Comparison of ENCODE assay signal across 17 cellular contexts in genomic region chr2:158782616-158783015, GRCh38. TPM values are rescaled to one million over a fixed set of nuclear protein-coding genes. Genes with fewer than 3 reads are reported as not detected.
DNase-seq lines count a peak whose midpoint lies in the region; ATAC-seq and TF ChIP-seq lines count a peak whose summit lies in the region.
"Had no signal": no experiment of that assay in that cellular context is flagged by ENCODE, and none has a peak within 500 bp of the region (broad histone marks: within the 10 kb centered on the region; RNA-seq: fewer than 3 reads in every experiment).

No MANE protein-coding gene starts in this region.

- TF ChIP-seq POLR2A in right lobe of liver (IDR thresholded peaks at IDR 0.05): no peak

- H3K9me3 Mint-ChIP-seq in type B pancreatic cell: no peaks in the 10 kb centered on the region

- DNase-seq in AG08395 (ENCODE audit: low spot score) (peak; percentile 35), GM23248 (peak; percentile 73), RPMI7951 (ENCODE audit: low read depth) (peak; percentile 20), foreskin keratinocyte (no peak), right lobe of liver (no peak), HT-29 (ENCODE audit: low spot score) (no peak), NCI-H446 treated with DMSO at 0.1 percent for 48 hours (lab: John Stamatoyannopoulos, UW) (no peak), type B pancreatic cell (ENCODE audit: extremely low spot score, unreplicated experiment) (no peak)
- DNase-seq: NCI-H1417 treated with DMSO at 0.1 percent for 48 hours, NCI-H1930, NCI-H2171, NCI-H748 treated with DMSO at 0.1 percent for 48 hours, PC-9, SW 1271 had no signal

- no peak overlapping the region for H3K4me2 ChIP-seq in GM23248 (ENCODE audit: unreplicated experiment)
- H3K4me2 ChIP-seq: PC-9 had no signal

- no peaks in the 10 kb centered on the region; the same call in 1 of the 2 replicates for H3K9me2 ChIP-seq in GM23248 (ENCODE audit: insufficient read depth)

- peak overlapping the region; percentile 2; the same call in 1 of the 2 replicates for H3K9ac ChIP-seq in GM23248

- H3K36me3 ChIP-seq in GM23248 (ENCODE audit: low read depth): no peaks in the 10 kb centered on the region
- no peaks in the 10 kb centered on the region for H3K36me3 ChIP-seq in right lobe of liver

- no peak for TF ChIP-seq CTCF in foreskin keratinocyte (conservative IDR thresholded peaks at IDR 0.05)
- no peak for TF ChIP-seq CTCF in right lobe of liver (IDR thresholded peaks at IDR 0.05)
- no peak for TF ChIP-seq CTCF in type B pancreatic cell (conservative IDR thresholded peaks at IDR 0.05)

- in situ Hi-C loops in GM23248 (cut with MboI): no loop called here

- H3K27me3 Mint-ChIP-seq in type B pancreatic cell: no peaks in the 10 kb centered on the region

- 73 to 82% methylated on average over 5 of the region's 5 CpGs for WGBS in GM23248 (ENCODE audit: low coverage in 1 of 2, low lambda C conversion rate in 2 of 2, missing lambda C conversion rate in 2 of 2), 2 experiments
- 76% methylated on average over 5 of the region's 5 CpGs for WGBS in right lobe of liver (ENCODE audit: insufficient coverage, low coverage, low lambda C conversion rate, missing lambda C conversion rate)

- no peak overlapping the region for H3K27ac Mint-ChIP-seq in type B pancreatic cell

- no peaks in the 10 kb centered on the region for H4K20me1 ChIP-seq in GM23248 (ENCODE audit: insufficient read depth)

- H3K36me3 Mint-ChIP-seq in type B pancreatic cell: no peaks in the 10 kb centered on the region

- ATAC-seq in foreskin keratinocyte (no peak), right lobe of liver (no peak)

- peak overlapping the region; percentile 77 for H3K27ac ChIP-seq in GM23248
- H3K27ac ChIP-seq in foreskin keratinocyte: peak overlapping the region; percentile 51
- H3K27ac ChIP-seq in right lobe of liver: no peak overlapping the region
- H3K27ac ChIP-seq: PC-9 had no signal

- H3K4me3 ChIP-seq in GM23248 (no peak overlapping the region), right lobe of liver (no peak overlapping the region)
- H3K4me3 ChIP-seq: PC-9 had no signal

- H3K4me1 ChIP-seq in GM23248 (ENCODE audit: insufficient read depth) (peaks cover 26% of the 10 kb centered on the region), foreskin keratinocyte (peaks cover 26% of the 10 kb centered on the region), right lobe of liver (no peaks in the 10 kb centered on the region)

- H3K4me1 Mint-ChIP-seq in type B pancreatic cell (ENCODE audit: unreplicated experiment): peaks cover 23% of the 10 kb centered on the region

- intact Hi-C loops in right lobe of liver (cut with DNase I): no loop called here

- H3K79me2 ChIP-seq in GM23248 (ENCODE audit: insufficient read depth): no peaks in the 10 kb centered on the region

- H3K27me3 ChIP-seq in GM23248 (replicated peaks; ENCODE audit: insufficient read depth) (no peaks in the 10 kb centered on the region), foreskin keratinocyte (no peaks in the 10 kb centered on the region), right lobe of liver (no peaks in the 10 kb centered on the region)

- H3K9me3 ChIP-seq in GM23248 (ENCODE audit: low read depth) (no peaks in the 10 kb centered on the region), right lobe of liver (no peaks in the 10 kb centered on the region)

- no peak overlapping the region for H3K4me3 Mint-ChIP-seq in type B pancreatic cell

- peaks cover 16% of the 10 kb centered on the region; the same call in 1 of the 2 replicates for H3F3A ChIP-seq in GM23248 (ENCODE audit: insufficient read depth)

- H2AFZ ChIP-seq in GM23248: no peak overlapping the region
- H2AFZ ChIP-seq: PC-9 had no signal

RNA-seq across cellular contexts. Expression of gene DAPL1, which starts 12.5 kb away (rescaled TPM):
- total RNA-seq in GM23248 (2014; rRNA removed; shearing (Covaris generic)): not detected in 2 replicates
- not detected in 2 replicates for polyA plus RNA-seq in GM23248 (2016; fragmentation: Nextera tagmentation; extraction: Ambion mirVana)
- 1.2 TPM in 1 of 2 replicates, not detected in the other for total RNA-seq in RPMI7951 (2014; rRNA removed; shearing (Covaris generic))
- 0.39 TPM in 1 of 2 replicates, not detected in the other for total RNA-seq in foreskin keratinocyte
- 0.27 and 0.56 TPM in 2 replicates for polyA plus RNA-seq in foreskin keratinocyte
- not detected for total RNA-seq in right lobe of liver
- total RNA-seq in HT-29 (2014; rRNA removed; shearing (Covaris generic)): not detected in 2 replicates
- total RNA-seq in type B pancreatic cell (ENCODE audit: low replicate concordance): 0.76 TPM in 1 of 2 replicates, not detected in the other
- total RNA-seq: A172, H1, NCI-H460, PC-9 had no signal
- polyA plus RNA-seq: H1 had no signal

Comparison
In these comparisons a context has a peak if more than half of its experiments do, and no peak if none do; other contexts are left out.
1. DNase-seq: peak in AG08395 (single experiment), GM23248 (single experiment) and RPMI7951 (single experiment); none in foreskin keratinocyte (0 of 2), right lobe of liver (0 of 3), HT-29 (single experiment), NCI-H446 treated with DMSO at 0.1 percent for 48 hours (single experiment) and type B pancreatic cell (single experiment).
2. H3K27ac ChIP-seq: peak in GM23248 (single experiment) and foreskin keratinocyte (single experiment); none in right lobe of liver (0 of 3).